ENCODE assay signal across 1 cellular context in genomic region chr1:144546274-144547171, GRCh38.
TF ChIP-seq lines count a peak whose summit lies in the region.
"Not testable (repeated sequence)": the region's sequence is repeated elsewhere in the genome, so short reads cannot be mapped to it uniquely, and the experiment has no call there.

No MANE protein-coding gene starts in this region.

TF ChIP-seq in K562, 482 proteins besides CTCF, POLR2A, EP300 and RAD21 (continued from another document and continues in another):
- peak; percentile 89; the same call in 1 of the 2 replicates for TF ChIP-seq ZNF518B (CRISPR knock-in tag; IDR thresholded peaks at IDR 0.05)
- peak; percentile 92 for TF ChIP-seq TFAP4 (CRISPR knock-in tag; IDR thresholded peaks at IDR 0.05; ENCODE audit: borderline replicate concordance)
- TF ChIP-seq CBX5 (IDR thresholded peaks at IDR 0.05; ENCODE audit: borderline replicate concordance, low read depth), result 0 out of 2 replicates have a peak, but pooled peaks have one; percentile 3
- peak; percentile 74; the same call in 1 of the 2 replicates for TF ChIP-seq REST (CRISPR knock-in tag; IDR thresholded peaks at IDR 0.05; ENCODE audit: low read depth)
- TF ChIP-seq PHB (CRISPR knock-in tag; IDR thresholded peaks at IDR 0.05), result peak; percentile 95; the same call in 1 of the 2 replicates
- peak; percentile 72 for TF ChIP-seq ZBTB40 (IDR thresholded peaks at IDR 0.05)
- TF ChIP-seq ZBTB40 (CRISPR knock-in tag; IDR thresholded peaks at IDR 0.05); ATF1 (CRISPR knock-in tag; IDR thresholded peaks at IDR 0.05); NR4A1 (tag; IDR thresholded peaks at IDR 0.05); PBX2 (CRISPR knock-in tag; IDR thresholded peaks at IDR 0.05; ENCODE audit: low read depth); MYNN (CRISPR knock-in tag; IDR thresholded peaks at IDR 0.05): not testable (repeated sequence)
- TF ChIP-seq MEF2D (tag; conservative IDR thresholded peaks at IDR 0.05; ENCODE audit: low read depth), result peak; percentile 81; the same call in 1 of the 2 replicates
- TF ChIP-seq HDAC2 (IDR thresholded peaks at IDR 0.05), result 0 out of 2 replicates have a peak, but pooled peaks have one; percentile 61
- peak; percentile 48 for TF ChIP-seq FIP1L1 (IDR thresholded peaks at IDR 0.05; ENCODE audit: low read depth, low read length, poor library complexity, severe bottlenecking)
- peak; percentile 89 for TF ChIP-seq L3MBTL2 (IDR thresholded peaks at IDR 0.05)
- TF ChIP-seq YY1 (IDR thresholded peaks at IDR 0.05; ENCODE audit: borderline replicate concordance in 1 of 3, control insufficient read depth in 1 of 3, extremely low read depth in 1 of 3, insufficient read depth in 3 of 3, insufficient read length in 1 of 3, insufficient replicate concordance in 2 of 3, low read depth in 1 of 3, low read length in 2 of 3), result peak in 2 of 3 experiments; percentile 21 to 65
- peak; percentile 93 for TF ChIP-seq ATF1 (tag; IDR thresholded peaks at IDR 0.05)
- TF ChIP-seq NR4A1 (CRISPR knock-in tag; IDR thresholded peaks at IDR 0.05), result 0 out of 2 replicates have a peak, but pooled peaks have one; percentile 73
- peak; percentile 33 for TF ChIP-seq PCBP2 (IDR thresholded peaks at IDR 0.05; ENCODE audit: low read depth, low read length, poor library complexity, severe bottlenecking)
- TF ChIP-seq PML (IDR thresholded peaks at IDR 0.05; ENCODE audit: low read length), result peak; percentile 99
- 0 out of 2 replicates have a peak, but pooled peaks have one; percentile 51 for TF ChIP-seq ZNF77 (CRISPR knock-in tag; IDR thresholded peaks at IDR 0.05)
- TF ChIP-seq CHD2 (IDR thresholded peaks at IDR 0.05; ENCODE audit: low read depth, low read length), result peak; percentile 48; the same call in 1 of the 2 replicates
- TF ChIP-seq ZFP36 (IDR thresholded peaks at IDR 0.05; ENCODE audit: low read depth, low read length, partially characterized antibody), result peak; percentile 17
- peak; percentile 97 for TF ChIP-seq E2F8 (IDR thresholded peaks at IDR 0.05; ENCODE audit: low read depth, partially characterized antibody)
- peak; percentile 79; the same call in 1 of the 2 replicates for TF ChIP-seq CREB5 (CRISPR knock-in tag; IDR thresholded peaks at IDR 0.05)
- TF ChIP-seq PBX2 (tag; conservative IDR thresholded peaks at IDR 0.05; ENCODE audit: low read depth), result peak; percentile 59
- peak; percentile 63; the same call in 1 of the 2 replicates for TF ChIP-seq MYNN (IDR thresholded peaks at IDR 0.05)
- TF ChIP-seq POLR2AphosphoS5 (IDR thresholded peaks at IDR 0.05; ENCODE audit: control insufficient read depth, insufficient read depth, low read depth, low read length), result peak; percentile 99
